21 cellular contexts compared by ENCODE assay signal in genomic region chr16:88064011-88064888, GRCh38.
DNase-seq lines count a peak whose midpoint lies in the region; ATAC-seq and TF ChIP-seq lines count a peak whose summit lies in the region.
"Had no signal": no experiment of that assay in that cellular context is flagged by ENCODE, and none has a peak within 500 bp of the region (broad histone marks: within the 10 kb centered on the region; RNA-seq: fewer than 3 reads in every experiment).

No MANE protein-coding gene starts in this region.

- H4K20me1 ChIP-seq in GM23248 (ENCODE audit: insufficient read depth) = no peaks in the 10 kb centered on the region

- H3K14ac ChIP-seq in mesenchymal stem cell (ENCODE audit: low read length in 2 of 2) = no peak overlapping the region

- DNase-seq in GM23248 (no peak), chondrocyte (ENCODE audit: low spot score) (peak; percentile 75), mesenchymal stem cell (no peak), suprapubic skin (ENCODE audit: low spot score in 2 of 2) (no peak), NOMO-1 treated with DMSO at 0.1 percent for 48 hours (lab: John Stamatoyannopoulos, UW; ENCODE audit: unreplicated experiment) (no peak), T-helper 2 cell (no peak)
- DNase-seq in stimulated activated naive CD8-positive, alpha-beta T cell treated with anti-CD3 and anti-CD28 coated beads, Interleukin-15, amount 100 ng/mL, for 72 hours = no peak
- DNase-seq: activated B cell treated with CpG ODN at 0.5 μM for 24 hours; body of pancreas; foreskin keratinocyte; H9; NCI-H774; PC-3; stimulated activated naive CD4-positive, alpha-beta T cell; transverse colon had no signal

- H3K9me3 Mint-ChIP-seq in chondrocyte (ENCODE audit: low read depth) = no peaks in the 10 kb centered on the region
- no peaks in the 10 kb centered on the region for H3K9me3 Mint-ChIP-seq in stimulated activated naive CD8-positive, alpha-beta T cell treated with anti-CD3 and anti-CD28 coated beads, Interleukin-15, amount 100 ng/mL, for 72 hours
- H3K9me3 Mint-ChIP-seq: activated B cell treated with CpG ODN at 0.5 μM for 24 hours; CD14-positive monocyte; dendritic cell treated with granulocyte-macrophage colony-stimulating factor and Interleukin-4, amounts not matched to agents 40 ng/mL and 50 ng/mL, for 4 days; H9 had no signal

- peak overlapping the region; percentile 48 for H3K4me3 ChIP-seq in GM23248
- H3K4me3 ChIP-seq in mesenchymal stem cell (ENCODE audit: insufficient read depth in 1 of 2, low read depth in 1 of 2, low read length in 2 of 2) = no peak overlapping the region
- H3K4me3 ChIP-seq in suprapubic skin = no peak overlapping the region
- H3K4me3 ChIP-seq: body of pancreas, left lung, SJSA1, transverse colon had no signal

- no peak overlapping the region for H2BK5ac ChIP-seq in mesenchymal stem cell (ENCODE audit: low read depth, low read length, poor library complexity, severe bottlenecking)

- peaks cover 35% of the 10 kb centered on the region for H3K4me1 Mint-ChIP-seq in chondrocyte (ENCODE audit: low read depth)
- H3K4me1 Mint-ChIP-seq in stimulated activated naive CD8-positive, alpha-beta T cell treated with anti-CD3 and anti-CD28 coated beads, Interleukin-15, amount 100 ng/mL, for 72 hours = no peaks in the 10 kb centered on the region
- H3K4me1 Mint-ChIP-seq: CD14-positive monocyte had no signal

- no peaks in the 10 kb centered on the region for H3K79me2 ChIP-seq in GM23248 (ENCODE audit: insufficient read depth)

- peak overlapping the region; percentile 38 for H2BK15ac ChIP-seq in mesenchymal stem cell (ENCODE audit: low read depth, poor library complexity, severe bottlenecking)

- in situ Hi-C loops in GM23248 (cut with MboI) = no loop called here

- peak overlapping the region in 1 of 2 experiments; percentile 46 for H3K4ac ChIP-seq in mesenchymal stem cell (ENCODE audit: low read depth in 1 of 2, low read length in 2 of 2)

- H3K9ac ChIP-seq in GM23248 (peak overlapping the region; percentile 77), mesenchymal stem cell (ENCODE audit: low read length) (peak overlapping the region; percentile 72)

- H2BK12ac ChIP-seq in mesenchymal stem cell (ENCODE audit: low read length in 2 of 2) = no peak overlapping the region

- H3K27me3 ChIP-seq in GM23248 (replicated peaks; ENCODE audit: insufficient read depth) = no peaks in the 10 kb centered on the region
- H3K27me3 ChIP-seq in mesenchymal stem cell (ENCODE audit: control insufficient read depth in 1 of 2, insufficient read depth in 1 of 2, low read length in 2 of 2) = no peaks in the 10 kb centered on the region
- H3K27me3 ChIP-seq in suprapubic skin = no peaks in the 10 kb centered on the region
- H3K27me3 ChIP-seq: body of pancreas, foreskin keratinocyte, left lung, neutrophil, SJSA1, transverse colon had no signal

- peak overlapping the region; percentile 63 for H2AK5ac ChIP-seq in mesenchymal stem cell (ENCODE audit: low read length, severe bottlenecking)

- peaks cover 40% of the 10 kb centered on the region for H3F3A ChIP-seq in GM23248 (ENCODE audit: insufficient read depth)

- WGBS in GM23248 (ENCODE audit: low coverage in 1 of 2, low lambda C conversion rate in 2 of 2, missing lambda C conversion rate in 2 of 2), 2 experiments = 66 to 75% methylated on average over 24 to 31 of the region's 31 CpGs
- WGBS in mesenchymal stem cell = 94% methylated on average over 29 of the region's 31 CpGs
- WGBS in suprapubic skin = 87% methylated on average over 22 of the region's 31 CpGs

- no peak overlapping the region for H4K91ac ChIP-seq in mesenchymal stem cell (ENCODE audit: low read length)

- H3K4me2 ChIP-seq in GM23248 (ENCODE audit: unreplicated experiment) = peak overlapping the region; percentile 70
- H3K4me2 ChIP-seq in mesenchymal stem cell (ENCODE audit: low read length, poor library complexity, severe bottlenecking) = no peak overlapping the region

- peaks cover 40% of the 10 kb centered on the region for H3K79me1 ChIP-seq in mesenchymal stem cell (replicated peaks; ENCODE audit: low read length, poor library complexity, severe bottlenecking)

- H2AFZ ChIP-seq in GM23248 (0 out of 2 replicates have a peak overlapping the region, but pooled peaks have one; percentile 57), mesenchymal stem cell (ENCODE audit: low read depth, low read length) (no peak overlapping the region)

- peak overlapping the region; percentile 28 for H4K8ac ChIP-seq in mesenchymal stem cell (ENCODE audit: low read length)

- H3K4me1 ChIP-seq in GM23248 (ENCODE audit: insufficient read depth) (peaks cover 34% of the 10 kb centered on the region), mesenchymal stem cell (ENCODE audit: control insufficient read depth, insufficient read depth, low read depth, low read length) (peaks cover 35% of the 10 kb centered on the region), suprapubic skin (peaks cover 18% of the 10 kb centered on the region)
- H3K4me1 ChIP-seq: foreskin keratinocyte, left lung had no signal

- no peak for TF ChIP-seq CTCF in chondrocyte (IDR thresholded peaks at IDR 0.05)
- no peak for TF ChIP-seq CTCF in suprapubic skin (IDR thresholded peaks at IDR 0.05)

- no peaks in the 10 kb centered on the region for H3K27me3 Mint-ChIP-seq in chondrocyte (ENCODE audit: low read depth)
- no peaks in the 10 kb centered on the region for H3K27me3 Mint-ChIP-seq in stimulated activated naive CD8-positive, alpha-beta T cell treated with anti-CD3 and anti-CD28 coated beads, Interleukin-15, amount 100 ng/mL, for 72 hours
- H3K27me3 Mint-ChIP-seq: activated B cell treated with CpG ODN at 0.5 μM for 24 hours; activated naive CD8-positive, alpha-beta T cell; dendritic cell treated with granulocyte-macrophage colony-stimulating factor and Interleukin-4, amounts not matched to agents 40 ng/mL and 50 ng/mL, for 4 days had no signal

- H3K23ac ChIP-seq in mesenchymal stem cell (ENCODE audit: low read length in 2 of 2) = no peak overlapping the region

- H3K4me3 Mint-ChIP-seq in chondrocyte (ENCODE audit: unreplicated experiment) = no peak overlapping the region
- H3K4me3 Mint-ChIP-seq in stimulated activated naive CD8-positive, alpha-beta T cell treated with anti-CD3 and anti-CD28 coated beads, Interleukin-15, amount 100 ng/mL, for 72 hours = no peak overlapping the region
- H3K4me3 Mint-ChIP-seq: activated B cell treated with CpG ODN at 0.5 μM for 24 hours; activated naive CD8-positive, alpha-beta T cell; CD14-positive monocyte; dendritic cell treated with granulocyte-macrophage colony-stimulating factor and Interleukin-4, amounts not matched to agents 40 ng/mL and 50 ng/mL, for 4 days; H9 had no signal

- H3K9me3 ChIP-seq in GM23248 (ENCODE audit: low read depth) (no peaks in the 10 kb centered on the region), mesenchymal stem cell (ENCODE audit: control insufficient read depth, low read length) (no peaks in the 10 kb centered on the region), suprapubic skin (no peaks in the 10 kb centered on the region)
- H3K9me3 ChIP-seq: body of pancreas, left lung, neutrophil, SJSA1, transverse colon had no signal

- H3K18ac ChIP-seq in mesenchymal stem cell (ENCODE audit: low read depth in 1 of 2, low read length in 2 of 2) = no peak overlapping the region

- peak overlapping the region; percentile 96 for H3K27ac ChIP-seq in GM23248
- H3K27ac ChIP-seq in mesenchymal stem cell (ENCODE audit: low read length, poor library complexity, severe bottlenecking) = no peak overlapping the region
- H3K27ac ChIP-seq in suprapubic skin = peak overlapping the region; percentile 67
- H3K27ac ChIP-seq: body of pancreas, foreskin keratinocyte, neutrophil had no signal

- no peak overlapping the region for H2BK120ac ChIP-seq in mesenchymal stem cell (ENCODE audit: low read depth, low read length)

- H3K9me2 ChIP-seq in GM23248 (ENCODE audit: insufficient read depth) = no peaks in the 10 kb centered on the region

- no peak for TF ChIP-seq EP300 in suprapubic skin (IDR thresholded peaks at IDR 0.05)

- no peak for ATAC-seq in stimulated activated naive CD8-positive, alpha-beta T cell treated with anti-CD3 and anti-CD28 coated beads, Interleukin-15, amount 100 ng/mL, for 72 hours
- ATAC-seq: body of pancreas, foreskin keratinocyte, PC-3 had no signal

- H3K27ac Mint-ChIP-seq in chondrocyte (ENCODE audit: unreplicated experiment) = peak overlapping the region; percentile 92
- H3K27ac Mint-ChIP-seq in stimulated activated naive CD8-positive, alpha-beta T cell treated with anti-CD3 and anti-CD28 coated beads, Interleukin-15, amount 100 ng/mL, for 72 hours = no peak overlapping the region
- H3K27ac Mint-ChIP-seq: activated B cell treated with CpG ODN at 0.5 μM for 24 hours; activated naive CD8-positive, alpha-beta T cell; dendritic cell treated with granulocyte-macrophage colony-stimulating factor and Interleukin-4, amounts not matched to agents 40 ng/mL and 50 ng/mL, for 4 days had no signal

- H3K36me3 Mint-ChIP-seq in chondrocyte (ENCODE audit: low read depth) = peaks cover 3% of the 10 kb centered on the region
- H3K36me3 Mint-ChIP-seq: activated naive CD8-positive, alpha-beta T cell had no signal

- H3K36me3 ChIP-seq in GM23248 (ENCODE audit: low read depth) (no peaks in the 10 kb centered on the region), mesenchymal stem cell (ENCODE audit: control insufficient read depth in 1 of 2, insufficient read depth in 2 of 2, low read depth in 1 of 2, low read length in 2 of 2) (peaks cover 11 to 57% of the 10 kb centered on the region in 2 experiments), suprapubic skin (peaks cover 27% of the 10 kb centered on the region)
- H3K36me3 ChIP-seq: transverse colon had no signal

- TF ChIP-seq POLR2A in suprapubic skin (IDR thresholded peaks at IDR 0.05) = no peak
